1 cellular context compared by ENCODE assay signal in the genomic region with DNA sequence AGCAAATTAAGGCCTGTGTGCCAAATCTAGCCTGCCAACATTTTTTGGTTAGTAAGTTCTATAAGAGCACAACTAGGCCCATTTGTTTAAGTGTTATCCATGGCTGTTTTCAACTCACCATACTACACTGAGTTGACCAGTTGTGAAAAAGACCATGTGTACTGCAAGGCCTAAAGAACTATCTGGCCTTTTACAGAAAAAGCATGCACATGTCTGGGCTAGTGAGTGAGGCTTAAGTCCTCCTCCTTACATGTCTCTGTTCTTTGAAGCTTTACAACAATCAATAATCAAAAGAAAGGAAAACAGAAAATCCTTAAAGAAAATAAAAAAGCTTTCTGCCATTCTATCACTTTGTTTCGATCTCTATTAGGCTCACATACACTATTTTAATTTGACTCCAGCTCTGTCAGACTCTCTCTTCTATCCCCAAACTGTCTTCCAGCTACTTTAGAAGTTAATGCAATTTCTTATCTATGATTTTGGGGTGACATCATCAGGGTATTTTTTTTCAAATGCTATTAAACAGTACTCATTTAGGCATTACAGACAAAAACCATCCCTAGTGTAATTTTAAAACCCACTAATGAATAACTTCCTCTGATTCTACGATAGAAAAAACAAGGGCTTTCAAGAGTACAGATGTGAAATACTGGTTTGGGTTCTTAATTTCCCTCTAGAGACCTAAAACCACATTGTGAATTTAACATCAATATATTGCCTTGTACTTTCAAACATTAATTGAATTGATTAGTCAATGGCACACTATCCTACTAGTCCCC.
TF ChIP-seq lines count a peak whose summit lies in the region.

No MANE protein-coding gene starts in this region.

TF ChIP-seq in GM23338, 12 proteins besides CTCF, POLR2A, EP300 and RAD21 (continued from another document):
- TF ChIP-seq, protein P1, sequence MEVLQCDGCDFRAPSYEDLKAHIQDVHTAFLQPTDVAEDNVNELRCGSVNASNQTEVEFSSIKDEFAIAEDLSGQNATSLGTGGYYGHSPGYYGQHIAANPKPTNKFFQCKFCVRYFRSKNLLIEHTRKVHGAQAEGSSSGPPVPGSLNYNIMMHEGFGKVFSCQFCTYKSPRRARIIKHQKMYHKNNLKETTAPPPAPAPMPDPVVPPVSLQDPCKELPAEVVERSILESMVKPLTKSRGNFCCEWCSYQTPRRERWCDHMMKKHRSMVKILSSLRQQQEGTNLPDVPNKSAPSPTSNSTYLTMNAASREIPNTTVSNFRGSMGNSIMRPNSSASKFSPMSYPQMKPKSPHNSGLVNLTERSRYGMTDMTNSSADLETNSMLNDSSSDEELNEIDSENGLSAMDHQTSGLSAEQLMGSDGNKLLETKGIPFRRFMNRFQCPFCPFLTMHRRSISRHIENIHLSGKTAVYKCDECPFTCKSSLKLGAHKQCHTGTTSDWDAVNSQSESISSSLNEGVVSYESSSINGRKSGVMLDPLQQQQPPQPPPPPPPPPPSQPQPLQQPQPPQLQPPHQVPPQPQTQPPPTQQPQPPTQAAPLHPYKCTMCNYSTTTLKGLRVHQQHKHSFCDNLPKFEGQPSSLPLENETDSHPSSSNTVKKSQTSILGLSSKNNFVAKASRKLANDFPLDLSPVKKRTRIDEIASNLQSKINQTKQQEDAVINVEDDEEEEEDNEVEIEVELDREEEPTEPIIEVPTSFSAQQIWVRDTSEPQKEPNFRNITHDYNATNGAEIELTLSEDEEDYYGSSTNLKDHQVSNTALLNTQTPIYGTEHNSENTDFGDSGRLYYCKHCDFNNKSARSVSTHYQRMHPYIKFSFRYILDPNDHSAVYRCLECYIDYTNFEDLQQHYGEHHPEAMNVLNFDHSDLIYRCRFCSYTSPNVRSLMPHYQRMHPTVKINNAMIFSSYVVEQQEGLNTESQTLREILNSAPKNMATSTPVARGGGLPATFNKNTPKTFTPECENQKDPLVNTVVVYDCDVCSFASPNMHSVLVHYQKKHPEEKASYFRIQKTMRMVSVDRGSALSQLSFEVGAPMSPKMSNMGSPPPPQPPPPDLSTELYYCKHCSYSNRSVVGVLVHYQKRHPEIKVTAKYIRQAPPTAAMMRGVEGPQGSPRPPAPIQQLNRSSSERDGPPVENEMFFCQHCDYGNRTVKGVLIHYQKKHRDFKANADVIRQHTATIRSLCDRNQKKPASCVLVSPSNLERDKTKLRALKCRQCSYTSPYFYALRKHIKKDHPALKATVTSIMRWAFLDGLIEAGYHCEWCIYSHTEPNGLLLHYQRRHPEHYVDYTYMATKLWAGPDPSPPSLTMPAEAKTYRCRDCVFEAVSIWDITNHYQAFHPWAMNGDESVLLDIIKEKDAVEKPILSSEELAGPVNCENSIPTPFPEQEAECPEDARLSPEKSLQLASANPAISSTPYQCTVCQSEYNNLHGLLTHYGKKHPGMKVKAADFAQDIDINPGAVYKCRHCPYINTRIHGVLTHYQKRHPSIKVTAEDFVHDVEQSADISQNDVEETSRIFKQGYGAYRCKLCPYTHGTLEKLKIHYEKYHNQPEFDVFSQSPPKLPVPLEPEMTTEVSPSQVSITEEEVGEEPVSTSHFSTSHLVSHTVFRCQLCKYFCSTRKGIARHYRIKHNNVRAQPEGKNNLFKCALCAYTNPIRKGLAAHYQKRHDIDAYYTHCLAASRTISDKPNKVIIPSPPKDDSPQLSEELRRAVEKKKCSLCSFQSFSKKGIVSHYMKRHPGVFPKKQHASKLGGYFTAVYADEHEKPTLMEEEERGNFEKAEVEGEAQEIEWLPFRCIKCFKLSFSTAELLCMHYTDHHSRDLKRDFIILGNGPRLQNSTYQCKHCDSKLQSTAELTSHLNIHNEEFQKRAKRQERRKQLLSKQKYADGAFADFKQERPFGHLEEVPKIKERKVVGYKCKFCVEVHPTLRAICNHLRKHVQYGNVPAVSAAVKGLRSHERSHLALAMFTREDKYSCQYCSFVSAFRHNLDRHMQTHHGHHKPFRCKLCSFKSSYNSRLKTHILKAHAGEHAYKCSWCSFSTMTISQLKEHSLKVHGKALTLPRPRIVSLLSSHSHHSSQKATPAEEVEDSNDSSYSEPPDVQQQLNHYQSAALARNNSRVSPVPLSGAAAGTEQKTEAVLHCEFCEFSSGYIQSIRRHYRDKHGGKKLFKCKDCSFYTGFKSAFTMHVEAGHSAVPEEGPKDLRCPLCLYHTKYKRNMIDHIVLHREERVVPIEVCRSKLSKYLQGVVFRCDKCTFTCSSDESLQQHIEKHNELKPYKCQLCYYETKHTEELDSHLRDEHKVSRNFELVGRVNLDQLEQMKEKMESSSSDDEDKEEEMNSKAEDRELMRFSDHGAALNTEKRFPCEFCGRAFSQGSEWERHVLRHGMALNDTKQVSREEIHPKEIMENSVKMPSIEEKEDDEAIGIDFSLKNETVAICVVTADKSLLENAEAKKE (CRISPR knock-in tag; IDR thresholded peaks at IDR 0.05), result no peak
- TF ChIP-seq STAT1 (IDR thresholded peaks at IDR 0.05; ENCODE audit: unreplicated experiment), result no peak
- no peak for TF ChIP-seq JUNB (IDR thresholded peaks at IDR 0.05; ENCODE audit: unreplicated experiment)
- TF ChIP-seq, protein P2, sequence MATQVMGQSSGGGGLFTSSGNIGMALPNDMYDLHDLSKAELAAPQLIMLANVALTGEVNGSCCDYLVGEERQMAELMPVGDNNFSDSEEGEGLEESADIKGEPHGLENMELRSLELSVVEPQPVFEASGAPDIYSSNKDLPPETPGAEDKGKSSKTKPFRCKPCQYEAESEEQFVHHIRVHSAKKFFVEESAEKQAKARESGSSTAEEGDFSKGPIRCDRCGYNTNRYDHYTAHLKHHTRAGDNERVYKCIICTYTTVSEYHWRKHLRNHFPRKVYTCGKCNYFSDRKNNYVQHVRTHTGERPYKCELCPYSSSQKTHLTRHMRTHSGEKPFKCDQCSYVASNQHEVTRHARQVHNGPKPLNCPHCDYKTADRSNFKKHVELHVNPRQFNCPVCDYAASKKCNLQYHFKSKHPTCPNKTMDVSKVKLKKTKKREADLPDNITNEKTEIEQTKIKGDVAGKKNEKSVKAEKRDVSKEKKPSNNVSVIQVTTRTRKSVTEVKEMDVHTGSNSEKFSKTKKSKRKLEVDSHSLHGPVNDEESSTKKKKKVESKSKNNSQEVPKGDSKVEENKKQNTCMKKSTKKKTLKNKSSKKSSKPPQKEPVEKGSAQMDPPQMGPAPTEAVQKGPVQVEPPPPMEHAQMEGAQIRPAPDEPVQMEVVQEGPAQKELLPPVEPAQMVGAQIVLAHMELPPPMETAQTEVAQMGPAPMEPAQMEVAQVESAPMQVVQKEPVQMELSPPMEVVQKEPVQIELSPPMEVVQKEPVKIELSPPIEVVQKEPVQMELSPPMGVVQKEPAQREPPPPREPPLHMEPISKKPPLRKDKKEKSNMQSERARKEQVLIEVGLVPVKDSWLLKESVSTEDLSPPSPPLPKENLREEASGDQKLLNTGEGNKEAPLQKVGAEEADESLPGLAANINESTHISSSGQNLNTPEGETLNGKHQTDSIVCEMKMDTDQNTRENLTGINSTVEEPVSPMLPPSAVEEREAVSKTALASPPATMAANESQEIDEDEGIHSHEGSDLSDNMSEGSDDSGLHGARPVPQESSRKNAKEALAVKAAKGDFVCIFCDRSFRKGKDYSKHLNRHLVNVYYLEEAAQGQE (IDR thresholded peaks at IDR 0.05; ENCODE audit: unreplicated experiment), result no peak
- TF ChIP-seq ZNF331 (CRISPR knock-in tag; IDR thresholded peaks at IDR 0.05; ENCODE audit: low read depth), result no peak
- TF ChIP-seq CREB1 (CRISPR knock-in tag; IDR thresholded peaks at IDR 0.05; ENCODE audit: low read depth), result no peak
- TF ChIP-seq EZH2phosphoT487 (IDR thresholded peaks at IDR 0.05; ENCODE audit: unreplicated experiment), result no peak
- TF ChIP-seq, protein P3, sequence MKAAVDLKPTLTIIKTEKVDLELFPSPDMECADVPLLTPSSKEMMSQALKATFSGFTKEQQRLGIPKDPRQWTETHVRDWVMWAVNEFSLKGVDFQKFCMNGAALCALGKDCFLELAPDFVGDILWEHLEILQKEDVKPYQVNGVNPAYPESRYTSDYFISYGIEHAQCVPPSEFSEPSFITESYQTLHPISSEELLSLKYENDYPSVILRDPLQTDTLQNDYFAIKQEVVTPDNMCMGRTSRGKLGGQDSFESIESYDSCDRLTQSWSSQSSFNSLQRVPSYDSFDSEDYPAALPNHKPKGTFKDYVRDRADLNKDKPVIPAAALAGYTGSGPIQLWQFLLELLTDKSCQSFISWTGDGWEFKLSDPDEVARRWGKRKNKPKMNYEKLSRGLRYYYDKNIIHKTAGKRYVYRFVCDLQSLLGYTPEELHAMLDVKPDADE (IDR thresholded peaks at IDR 0.05), result no peak
